17 cellular contexts compared by ENCODE assay signal in the genomic region with DNA sequence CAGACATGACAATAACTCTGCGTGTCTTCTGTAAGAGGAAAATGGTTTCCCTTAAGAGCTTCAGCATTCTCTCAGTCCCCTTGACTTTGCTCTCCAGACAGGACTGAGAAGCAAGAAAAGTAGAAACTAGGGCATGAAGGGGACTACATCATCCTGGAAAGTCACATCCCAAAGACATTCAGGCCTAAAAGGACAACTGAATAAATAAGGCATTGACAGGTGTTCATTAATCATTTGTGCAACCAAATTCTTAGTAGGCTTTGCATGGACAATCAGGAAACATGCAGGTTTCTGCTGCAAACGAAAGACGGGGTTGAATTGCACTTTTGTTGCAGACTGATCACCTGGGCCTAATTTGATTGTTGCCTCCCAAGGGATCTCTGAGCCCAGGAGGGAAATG. TPM values are rescaled to one million over a fixed set of nuclear protein-coding genes. Genes with fewer than 3 reads are reported as not detected.
A peak's percentile ranks its signal among the peaks of the same experiment; 100 is the strongest.
DNase-seq lines count a peak whose midpoint lies in the region; ATAC-seq and TF ChIP-seq lines count a peak whose summit lies in the region.
"Had no signal": no experiment of that assay in that cellular context is flagged by ENCODE, and none has a peak within 500 bp of the region (broad histone marks: within the 10 kb centered on the region; RNA-seq: fewer than 3 reads in every experiment).

No MANE protein-coding gene starts in this region.

- CTCF ChIA-PET in Calu3 (lab: Charles Lee) = interaction anchor here (1.0 kb wide), 1 partner anchor 105 kb away, joined by 3 read pairs; no protein-coding TSS in a partner anchor
- CTCF ChIA-PET in WTC11 (lab: Charles Lee) = interaction anchor here (1.2 kb wide), 1 partner anchor 139 kb away, joined by 3 read pairs; no protein-coding TSS in a partner anchor

- H3K36me3 Mint-ChIP-seq in Calu3 (ENCODE audit: insufficient read depth, unreplicated experiment) (peaks cover 54% of the 10 kb centered on the region), WTC11 (no peaks in the 10 kb centered on the region)

- BruUV-seq in Calu3 (replicated peaks; lab: Mats Ljungman, UMichigan) = no TSS peak

- DNase-seq in DMS53 (lab: John Stamatoyannopoulos, UW) (peak; percentile 34), DMS53 treated with DMSO at 0.1 percent for 48 hours (lab: John Stamatoyannopoulos, UW; ENCODE audit: unreplicated experiment) (no peak), Calu3 (no peak), WTC11 (ENCODE audit: low spot score) (no peak), NCI-H1105 treated with DMSO at 0.1 percent for 48 hours (lab: John Stamatoyannopoulos, UW) (no peak), psoas muscle (no peak)
- DNase-seq in NK-92 treated with Interleukin-12 subunit alpha and Interleukin-12 subunit beta, amount 100 ng/mL, for 24 hours (lab: John Stamatoyannopoulos, UW) = no peak
- DNase-seq: 8988T, COR-L47, IMR-90, pancreas, RPMI8226, T1000, tibial artery had no signal

- no peaks in the 10 kb centered on the region for H3K4me1 ChIP-seq in psoas muscle
- H3K4me1 ChIP-seq: pancreas had no signal

- H3K9me3 Mint-ChIP-seq in Calu3 (ENCODE audit: low read depth, unreplicated experiment) = no peaks in the 10 kb centered on the region
- H3K9me3 Mint-ChIP-seq in WTC11 = no peaks in the 10 kb centered on the region
- H3K9me3 Mint-ChIP-seq: dendritic cell treated with granulocyte-macrophage colony-stimulating factor and Interleukin-4, amounts not matched to agents 40 ng/mL and 50 ng/mL, for 4 days had no signal

- peaks cover 0 to 32% (median 8%) of the 10 kb centered on the region in 3 donors for H3K27me3 ChIP-seq in psoas muscle (ENCODE audit: insufficient read depth in 3 of 3, low read length in 2 of 3)

- no peaks in the 10 kb centered on the region for H3K27me3 Mint-ChIP-seq in Calu3 (ENCODE audit: unreplicated experiment)
- H3K27me3 Mint-ChIP-seq in WTC11 (ENCODE audit: low read depth) = peaks cover 90% of the 10 kb centered on the region

- intact Hi-C loops in Calu3 (cut with micrococcal nuclease; ENCODE audit: unreplicated experiment) = loop anchor here (5.0 kb wide), 1 partner anchor 71 kb away; no protein-coding TSS in a partner anchor
- intact Hi-C loops in psoas muscle (cut with DNase I) = no loop called here

- peaks cover 3% of the 10 kb centered on the region for H3K9me3 ChIP-seq in iPS-18c (ENCODE audit: control insufficient read depth, insufficient read depth, low read length)
- H3K9me3 ChIP-seq in psoas muscle = no peaks in the 10 kb centered on the region
- H3K9me3 ChIP-seq: pancreas, tibial artery had no signal

- H3K4me1 Mint-ChIP-seq in Calu3 (ENCODE audit: low read depth, unreplicated experiment) (peaks cover 29% of the 10 kb centered on the region), WTC11 (peaks cover 17% of the 10 kb centered on the region)

- H3K4me3 ChIP-seq in iPS-18c (ENCODE audit: insufficient read depth, low read depth, low read length) (peak overlapping the region; percentile 49; the same call in 1 of the 2 replicates), psoas muscle (no peak overlapping the region)
- H3K4me3 ChIP-seq: tibial artery had no signal

- TF ChIP-seq CTCF in Calu3 (IDR thresholded peaks at IDR 0.05; ENCODE audit: unreplicated experiment) (no peak), WTC11 (IDR thresholded peaks at IDR 0.05) (no peak), psoas muscle (IDR thresholded peaks at IDR 0.05) (no peak)

- peak overlapping the region; percentile 86 for H3K27ac Mint-ChIP-seq in Calu3 (ENCODE audit: unreplicated experiment)
- no peak overlapping the region for H3K27ac Mint-ChIP-seq in WTC11

- POLR2A ChIA-PET in WTC11 (lab: Charles Lee) = no interaction called here

- H3K27ac ChIP-seq in psoas muscle = no peak overlapping the region
- H3K27ac ChIP-seq: tibial artery had no signal

- peak overlapping the region; percentile 93 for H3K4me3 Mint-ChIP-seq in Calu3 (ENCODE audit: low read depth, unreplicated experiment)
- H3K4me3 Mint-ChIP-seq in WTC11 = peak overlapping the region; percentile 82

- ATAC-seq in WTC11 (no peak), psoas muscle (no peak)

- H3K36me3 ChIP-seq in psoas muscle (ENCODE audit: insufficient read depth in 1 of 2, low read depth in 1 of 2) = no peaks in the 10 kb centered on the region
- H3K36me3 ChIP-seq: pancreas, tibial artery had no signal

- WGBS in psoas muscle, 3 donors = 71 to 86% (median 83%) methylated on average over 3 of the region's 3 CpGs

TF ChIP-seq in WTC11, 78 proteins besides CTCF, POLR2A, EP300 and RAD21:
- TF ChIP-seq, protein P1, sequence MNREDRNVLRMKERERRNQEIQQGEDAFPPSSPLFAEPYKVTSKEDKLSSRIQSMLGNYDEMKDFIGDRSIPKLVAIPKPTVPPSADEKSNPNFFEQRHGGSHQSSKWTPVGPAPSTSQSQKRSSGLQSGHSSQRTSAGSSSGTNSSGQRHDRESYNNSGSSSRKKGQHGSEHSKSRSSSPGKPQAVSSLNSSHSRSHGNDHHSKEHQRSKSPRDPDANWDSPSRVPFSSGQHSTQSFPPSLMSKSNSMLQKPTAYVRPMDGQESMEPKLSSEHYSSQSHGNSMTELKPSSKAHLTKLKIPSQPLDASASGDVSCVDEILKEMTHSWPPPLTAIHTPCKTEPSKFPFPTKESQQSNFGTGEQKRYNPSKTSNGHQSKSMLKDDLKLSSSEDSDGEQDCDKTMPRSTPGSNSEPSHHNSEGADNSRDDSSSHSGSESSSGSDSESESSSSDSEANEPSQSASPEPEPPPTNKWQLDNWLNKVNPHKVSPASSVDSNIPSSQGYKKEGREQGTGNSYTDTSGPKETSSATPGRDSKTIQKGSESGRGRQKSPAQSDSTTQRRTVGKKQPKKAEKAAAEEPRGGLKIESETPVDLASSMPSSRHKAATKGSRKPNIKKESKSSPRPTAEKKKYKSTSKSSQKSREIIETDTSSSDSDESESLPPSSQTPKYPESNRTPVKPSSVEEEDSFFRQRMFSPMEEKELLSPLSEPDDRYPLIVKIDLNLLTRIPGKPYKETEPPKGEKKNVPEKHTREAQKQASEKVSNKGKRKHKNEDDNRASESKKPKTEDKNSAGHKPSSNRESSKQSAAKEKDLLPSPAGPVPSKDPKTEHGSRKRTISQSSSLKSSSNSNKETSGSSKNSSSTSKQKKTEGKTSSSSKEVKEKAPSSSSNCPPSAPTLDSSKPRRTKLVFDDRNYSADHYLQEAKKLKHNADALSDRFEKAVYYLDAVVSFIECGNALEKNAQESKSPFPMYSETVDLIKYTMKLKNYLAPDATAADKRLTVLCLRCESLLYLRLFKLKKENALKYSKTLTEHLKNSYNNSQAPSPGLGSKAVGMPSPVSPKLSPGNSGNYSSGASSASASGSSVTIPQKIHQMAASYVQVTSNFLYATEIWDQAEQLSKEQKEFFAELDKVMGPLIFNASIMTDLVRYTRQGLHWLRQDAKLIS (CRISPR knock-in tag; IDR thresholded peaks at IDR 0.05; ENCODE audit: borderline replicate concordance) = no peak
- no peak for TF ChIP-seq GRHL2 (CRISPR knock-in tag; IDR thresholded peaks at IDR 0.05; ENCODE audit: insufficient replicate concordance, severe bottlenecking)
- TF ChIP-seq ZNF232 (CRISPR knock-in tag; IDR thresholded peaks at IDR 0.05) = no peak
- no peak for TF ChIP-seq ZNF396 (CRISPR knock-in tag; IDR thresholded peaks at IDR 0.05; ENCODE audit: borderline replicate concordance)
- TF ChIP-seq CREM (CRISPR knock-in tag; IDR thresholded peaks at IDR 0.05) = no peak
- no peak for TF ChIP-seq MYBL2 (CRISPR knock-in tag; IDR thresholded peaks at IDR 0.05)
- no peak for TF ChIP-seq OVOL2 (CRISPR knock-in tag; IDR thresholded peaks at IDR 0.05; ENCODE audit: borderline replicate concordance)
- TF ChIP-seq, protein P2, sequence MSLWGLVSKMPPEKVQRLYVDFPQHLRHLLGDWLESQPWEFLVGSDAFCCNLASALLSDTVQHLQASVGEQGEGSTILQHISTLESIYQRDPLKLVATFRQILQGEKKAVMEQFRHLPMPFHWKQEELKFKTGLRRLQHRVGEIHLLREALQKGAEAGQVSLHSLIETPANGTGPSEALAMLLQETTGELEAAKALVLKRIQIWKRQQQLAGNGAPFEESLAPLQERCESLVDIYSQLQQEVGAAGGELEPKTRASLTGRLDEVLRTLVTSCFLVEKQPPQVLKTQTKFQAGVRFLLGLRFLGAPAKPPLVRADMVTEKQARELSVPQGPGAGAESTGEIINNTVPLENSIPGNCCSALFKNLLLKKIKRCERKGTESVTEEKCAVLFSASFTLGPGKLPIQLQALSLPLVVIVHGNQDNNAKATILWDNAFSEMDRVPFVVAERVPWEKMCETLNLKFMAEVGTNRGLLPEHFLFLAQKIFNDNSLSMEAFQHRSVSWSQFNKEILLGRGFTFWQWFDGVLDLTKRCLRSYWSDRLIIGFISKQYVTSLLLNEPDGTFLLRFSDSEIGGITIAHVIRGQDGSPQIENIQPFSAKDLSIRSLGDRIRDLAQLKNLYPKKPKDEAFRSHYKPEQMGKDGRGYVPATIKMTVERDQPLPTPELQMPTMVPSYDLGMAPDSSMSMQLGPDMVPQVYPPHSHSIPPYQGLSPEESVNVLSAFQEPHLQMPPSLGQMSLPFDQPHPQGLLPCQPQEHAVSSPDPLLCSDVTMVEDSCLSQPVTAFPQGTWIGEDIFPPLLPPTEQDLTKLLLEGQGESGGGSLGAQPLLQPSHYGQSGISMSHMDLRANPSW (CRISPR knock-in tag; conservative IDR thresholded peaks at IDR 0.05; ENCODE audit: low read depth) = no peak
- no peak for TF ChIP-seq NFATC4 (CRISPR knock-in tag; IDR thresholded peaks at IDR 0.05)
- TF ChIP-seq CBFB (CRISPR knock-in tag; IDR thresholded peaks at IDR 0.05; ENCODE audit: low read depth) = no peak

RNA-seq across cellular contexts. Expression of gene SGPP2, which starts 1.2 kb away (rescaled TPM):
- 48.8 and 56.9 TPM in 2 replicates for total RNA-seq in Calu3 (2022)
- total RNA-seq in WTC11 (2021) = 0.07 to 0.11 TPM (median 0.07 TPM) in 3 replicates
- total RNA-seq in psoas muscle = under 1 TPM in 3 of 4 donors, not detected in 1; 0.06 to 0.29 (median 0.19) TPM
- under 1 TPM in 2 of 3 donors, not detected in 1; 0.06 to 0.10 TPM for polyA plus RNA-seq in psoas muscle
- total RNA-seq: IMR-90, mesenteric fat pad had no signal
- polyA plus RNA-seq: IMR-90 had no signal

Comparison
In these comparisons a context has a peak if more than half of its experiments do, and no peak if none do; other contexts are left out.
1. RNA of gene SGPP2, which starts 1.2 kb away (total RNA-seq): 48.8 to 56.9 TPM in Calu3; 0.06 to 0.29 TPM in psoas muscle and 0.07 to 0.11 TPM in WTC11; every median in the first group is over 10 times any median in the second.